In the genomic region with DNA sequence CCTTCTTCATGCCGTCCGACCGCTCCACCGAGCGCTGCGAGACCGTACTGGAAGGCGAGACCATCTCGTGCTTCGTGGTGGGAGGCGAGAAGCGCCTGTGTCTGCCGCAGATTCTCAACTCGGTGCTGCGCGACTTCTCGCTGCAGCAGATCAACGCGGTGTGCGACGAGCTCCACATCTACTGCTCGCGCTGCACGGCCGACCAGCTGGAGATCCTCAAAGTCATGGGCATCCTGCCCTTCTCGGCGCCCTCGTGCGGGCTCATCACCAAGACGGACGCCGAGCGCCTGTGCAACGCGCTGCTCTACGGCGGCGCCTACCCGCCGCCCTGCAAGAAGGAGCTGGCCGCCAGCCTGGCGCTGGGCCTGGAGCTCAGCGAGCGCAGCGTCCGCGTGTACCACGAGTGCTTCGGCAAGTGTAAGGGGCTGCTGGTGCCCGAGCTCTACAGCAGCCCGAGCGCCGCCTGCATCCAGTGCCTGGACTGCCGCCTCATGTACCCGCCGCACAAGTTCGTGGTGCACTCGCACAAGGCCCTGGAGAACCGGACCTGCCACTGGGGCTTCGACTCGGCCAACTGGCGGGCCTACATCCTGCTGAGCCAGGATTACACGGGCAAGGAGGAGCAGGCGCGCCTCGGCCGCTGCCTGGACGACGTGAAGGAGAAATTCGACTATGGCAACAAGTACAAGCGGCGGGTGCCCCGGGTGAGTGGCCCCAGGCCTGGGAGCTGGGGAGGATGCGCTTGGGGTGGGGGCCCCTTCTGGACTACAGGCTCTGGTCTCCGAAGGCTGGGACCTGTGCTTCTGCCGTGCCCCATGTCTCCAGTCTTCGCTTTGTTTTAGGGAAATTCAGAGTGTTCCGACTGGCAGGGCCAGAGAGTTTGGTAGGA, we compare ENCODE assay signal across 8 cellular contexts. TPM values are rescaled to one million over a fixed set of nuclear protein-coding genes. Genes with fewer than 3 reads are reported as not detected.
A peak's percentile ranks its signal among the peaks of the same experiment; 100 is the strongest.
DNase-seq lines count a peak whose midpoint lies in the region; ATAC-seq and TF ChIP-seq lines count a peak whose summit lies in the region.

No MANE protein-coding gene starts in this region.

- H3K4me3 Mint-ChIP-seq in CD14-positive monocyte, result peak overlapping the region; percentile 99 to 100

- intact Hi-C loops in CD14-positive monocyte (cut with micrococcal nuclease), result no loop called here
- intact Hi-C loops in left ventricle myocardium superior (cut with micrococcal nuclease), result no loop called here
- intact Hi-C loops in posterior vena cava (cut with DNase I), result no loop called here

- H3K27me3 Mint-ChIP-seq in CD14-positive monocyte (ENCODE audit: low read depth in 3 of 3), result peaks cover 10 to 21% (median 19%) of the 10 kb centered on the region in 3 donors

- H3K36me3 Mint-ChIP-seq in CD14-positive monocyte, result peaks cover 11 to 28% of the 10 kb centered on the region in 2 donors

- no peak for TF ChIP-seq CTCF in CD14-positive monocyte (IDR thresholded peaks at IDR 0.05)

- peak; percentile 42 for ATAC-seq in left ventricle myocardium superior
- ATAC-seq in GM19035 (IDR thresholded peaks at IDR 0.05; ENCODE audit: unreplicated experiment), result no peak

- DNase-seq in CD14-positive monocyte (ENCODE audit: low spot score) (peak; percentile 52), HUDEP-2 (lab: John Stamatoyannopoulos, UW; ENCODE audit: unreplicated experiment in 76 of 76) (peak in 70 of 76 experiments; percentile 15 to 77 (median 54)), SHP77 treated with DMSO at 0.1 percent for 48 hours (lab: John Stamatoyannopoulos, UW) (peak; percentile 31), amygdala (lab: John Stamatoyannopoulos, UW) (peak in 50 of 56 donors; percentile 37 to 86 (median 64)), left ventricle myocardium superior (peak; percentile 89), posterior vena cava (ENCODE audit: low spot score) (peak; percentile 90), cortex of kidney (lab: John Stamatoyannopoulos, UW) (no peak)

- peaks cover 55% of the 10 kb centered on the region for H3K4me1 Mint-ChIP-seq in CD14-positive monocyte

- peak overlapping the region; percentile 75 to 93 (median 89) for H3K27ac Mint-ChIP-seq in CD14-positive monocyte

- peaks cover 0 to 7% (median 1%) of the 10 kb centered on the region in 7 donors for H3K9me3 Mint-ChIP-seq in CD14-positive monocyte

RNA-seq across cellular contexts. Expression of a gene that starts 1.2 kb away (rescaled TPM):
- polyA plus RNA-seq in CD14-positive monocyte, result under 1 TPM; 0.20 to 0.25 TPM
- total RNA-seq in left ventricle myocardium superior, result 35.3 TPM
- 100 to 1,000 TPM; 104 to 111 TPM for total RNA-seq in posterior vena cava

RNA-seq across cellular contexts. Expression of a gene that starts 34.7 kb away (rescaled TPM):
- polyA plus RNA-seq in CD14-positive monocyte, result 10 to 100 TPM; 35.1 to 49.3 TPM
- 38.4 TPM for total RNA-seq in left ventricle myocardium superior
- 10 to 100 TPM; 50.7 to 52.9 TPM for total RNA-seq in posterior vena cava
